ENCODE assay signal across 8 cellular contexts in genomic region chrX:281166-281999, GRCh38. TPM values are rescaled to one million over a fixed set of nuclear protein-coding genes. Genes with fewer than 3 reads are reported as not detected.
DNase-seq lines count a peak whose midpoint lies in the region; ATAC-seq and TF ChIP-seq lines count a peak whose summit lies in the region.

PLCXD1 (plus strand) TSS chrX:281381; CDS start chrX:284188, 2,807 bp downstream.

- no peak for ATAC-seq in GM18520 (IDR thresholded peaks at IDR 0.05; ENCODE audit: unreplicated experiment)

- H3K27me3 ChIP-seq in colonic mucosa = no peaks in the 10 kb centered on the region

- no peaks in the 10 kb centered on the region for H3K9me3 ChIP-seq in KOPT-K1 (ENCODE audit: insufficient read depth, low read length, poor library complexity, severe bottlenecking)
- H3K9me3 ChIP-seq in colonic mucosa = no peaks in the 10 kb centered on the region

- peak; percentile 72 for DNase-seq in G401 (ENCODE audit: low spot score)
- no peak for DNase-seq in colonic mucosa
- no peak for DNase-seq in lower leg skin (ENCODE audit: low spot score in 2 of 2)
- DNase-seq in ureter (ENCODE audit: low spot score) = peak; percentile 30
- DNase-seq in NCI-H748 treated with DMSO at 0.1 percent for 48 hours (lab: John Stamatoyannopoulos, UW) = no peak
- DNase-seq in stimulated activated CD4-positive, alpha-beta T cell treated with anti-CD3 and anti-CD28 coated beads, Interleukin-2, amount 100 ng/mL, for 48 hours = no peak

- in situ Hi-C loops in G401 (cut with HindIII; ENCODE audit: low sequenced_read_pairs) = no loop called here

- peaks cover 3% of the 10 kb centered on the region for H3K4me1 ChIP-seq in colonic mucosa

- peak within 1 kb of the TSS in 1 of 2 donors; percentile 61 for H3K9ac ChIP-seq in colonic mucosa (ENCODE audit: low read depth in 2 of 2, low read length in 2 of 2)

- TF ChIP-seq CTCF in colonic mucosa (IDR thresholded peaks at IDR 0.05) (no peak), lower leg skin (IDR thresholded peaks at IDR 0.05) (no peak)

- intact Hi-C loops in colonic mucosa (cut with DNase I) (no loop called here), lower leg skin (cut with DNase I; ENCODE audit: low total_unique reads) (no loop called here)

- no peak for TF ChIP-seq POLR2A in lower leg skin (IDR thresholded peaks at IDR 0.05)

- H3K36me3 ChIP-seq in KOPT-K1 (ENCODE audit: insufficient read depth, low read length) (peaks cover 22% of the 10 kb centered on the region), colonic mucosa (no peaks in the 10 kb centered on the region)

- WGBS in lower leg skin, 2 donors = 41 to 44% methylated on average over 24 to 25 of the region's 25 CpGs

- H3K27ac ChIP-seq in KOPT-K1 (ENCODE audit: low read depth, low read length, poor library complexity, severe bottlenecking) = peak within 1 kb of the TSS; percentile 41
- peak within 1 kb of the TSS; percentile 6 for H3K27ac ChIP-seq in colonic mucosa

- H3K4me3 ChIP-seq in colonic mucosa (no peak within 1 kb of the TSS), lower leg skin (ENCODE audit: low read depth, poor library complexity, severe bottlenecking) (no peak within 1 kb of the TSS)

RNA-seq across cellular contexts. Expression of gene PLCXD1, which starts in this region (rescaled TPM):
- 18.9 and 24.0 TPM in 2 replicates for total RNA-seq in G401 (2014; rRNA removed; shearing (Covaris generic))
- 10 to 100 TPM; 11.0 to 23.8 TPM for total RNA-seq in colonic mucosa
- total RNA-seq in lower leg skin = 100 to 1,000 TPM in 1 of 4 donors, 10 to 100 TPM in 3; 64.1 to 111 (median 71.9) TPM
- 15.1 TPM for total RNA-seq in ureter

Comparison
In these comparisons a context has a peak if more than half of its experiments do, and no peak if none do; other contexts are left out.
1. DNase-seq: peak in G401 (single experiment) and ureter (single experiment); none in colonic mucosa (single experiment), lower leg skin (0 of 2), NCI-H748 treated with DMSO at 0.1 percent for 48 hours (single experiment) and stimulated activated CD4-positive, alpha-beta T cell treated with anti-CD3 and anti-CD28 coated beads, Interleukin-2, amount 100 ng/mL, for 48 hours (0 of 2).